In genomic region chr11:104352036-104352435, GRCh38 we compare ENCODE assay signal across 10 cellular contexts.
"Had no signal": no experiment of that assay in that cellular context is flagged by ENCODE, and none has a peak within 500 bp of the region (broad histone marks: within the 10 kb centered on the region; RNA-seq: fewer than 3 reads in every experiment).

No MANE protein-coding gene starts in this region.

- H3K4me3 Mint-ChIP-seq: activated naive CD8-positive, alpha-beta T cell treated with anti-CD3 and anti-CD28 coated beads, Interleukin-2, amount 10 ng/mL, durations not matched to agents 7 days and 5 days; naive thymus-derived CD4-positive, alpha-beta T cell had no signal

- H3K4me3 ChIP-seq: heart left ventricle, lung, skin epidermis had no signal

- H3K27ac Mint-ChIP-seq: activated naive CD8-positive, alpha-beta T cell treated with anti-CD3 and anti-CD28 coated beads, Interleukin-2, amount 10 ng/mL, durations not matched to agents 7 days and 5 days; naive thymus-derived CD4-positive, alpha-beta T cell had no signal

- H3K27ac ChIP-seq: heart left ventricle, parathyroid adenoma, skin epidermis had no signal

- H3K27me3 ChIP-seq: heart left ventricle had no signal

- H3K36me3 ChIP-seq: heart left ventricle had no signal

- ATAC-seq: heart left ventricle; naive thymus-derived CD4-positive, alpha-beta T cell had no signal

- H3K4me1 ChIP-seq: heart left ventricle, parathyroid adenoma had no signal

- H3K4me1 Mint-ChIP-seq: activated naive CD8-positive, alpha-beta T cell treated with anti-CD3 and anti-CD28 coated beads, Interleukin-2, amount 10 ng/mL, durations not matched to agents 7 days and 5 days; naive thymus-derived CD4-positive, alpha-beta T cell had no signal

- DNase-seq: activated CD4-positive, alpha-beta T cell treated with anti-CD3 and anti-CD28 coated beads for 1 hour; activated CD4-positive, alpha-beta T cell treated with anti-CD3 and anti-CD28 coated beads, Interleukin-2, amount 50 U/mL, for 48 hours; activated naive CD8-positive, alpha-beta T cell treated with anti-CD3 and anti-CD28 coated beads, Interleukin-2, amount 10 ng/mL, durations not matched to agents 7 days and 5 days; aorta; heart left ventricle; naive thymus-derived CD4-positive, alpha-beta T cell; T1000 had no signal

- H3K36me3 Mint-ChIP-seq: activated naive CD8-positive, alpha-beta T cell treated with anti-CD3 and anti-CD28 coated beads, Interleukin-2, amount 10 ng/mL, durations not matched to agents 7 days and 5 days; naive thymus-derived CD4-positive, alpha-beta T cell had no signal

- H3K27me3 Mint-ChIP-seq: activated naive CD8-positive, alpha-beta T cell treated with anti-CD3 and anti-CD28 coated beads, Interleukin-2, amount 10 ng/mL, durations not matched to agents 7 days and 5 days had no signal
